ENCODE assay signal across 8 cellular contexts in the genomic region with DNA sequence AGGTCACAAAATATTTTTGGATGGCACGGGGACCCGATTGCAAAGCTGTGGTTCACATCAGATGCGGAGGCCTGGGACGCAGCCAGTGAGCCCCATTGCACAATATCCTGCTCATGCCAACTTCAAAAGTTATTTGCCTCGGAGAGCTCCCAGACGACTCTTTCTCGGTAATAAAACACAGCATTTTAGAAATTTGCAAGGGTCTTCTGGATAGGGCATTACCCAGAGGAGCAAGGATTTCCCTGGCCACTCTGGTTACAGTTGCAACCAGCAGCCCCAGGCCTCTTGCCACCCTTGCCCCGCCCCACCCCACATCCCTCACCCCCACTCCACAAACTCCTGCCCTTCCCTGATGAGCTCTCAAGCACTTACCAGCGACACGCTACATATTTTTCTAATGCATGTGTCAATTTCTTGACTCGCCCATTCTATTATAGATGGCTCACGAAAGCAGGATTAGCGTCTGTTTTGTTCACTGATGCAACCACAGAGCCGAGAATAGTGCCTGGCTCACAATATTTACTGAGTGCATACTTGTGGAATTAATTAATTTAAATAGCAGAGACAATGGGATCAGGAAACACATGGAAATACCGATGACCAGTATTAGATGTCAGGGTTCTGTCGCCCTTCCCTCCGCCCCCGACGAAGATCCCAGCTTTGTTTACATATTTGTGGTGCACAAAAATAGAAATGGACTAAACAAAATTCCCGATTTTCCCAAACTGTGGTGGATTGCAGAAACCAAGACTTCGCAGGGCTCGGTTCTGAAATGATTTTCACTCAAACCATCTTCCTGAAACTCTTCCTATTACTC.
A peak's percentile ranks its signal among the peaks of the same experiment; 100 is the strongest.
DNase-seq lines count a peak whose midpoint lies in the region; TF ChIP-seq lines count a peak whose summit lies in the region.

No MANE protein-coding gene starts in this region.

- peaks cover 5% of the 10 kb centered on the region for H3K36me3 Mint-ChIP-seq in activated CD4-positive, alpha-beta memory T cell treated with anti-CD3 and anti-CD28 coated beads, Interleukin-2, amount 10 ng/mL, durations not matched to agents 7 days and 5 days (ENCODE audit: low read depth)
- peaks cover 1% of the 10 kb centered on the region for H3K36me3 Mint-ChIP-seq in mesothelial cell of epicardium

- H3K9me3 Mint-ChIP-seq in activated CD4-positive, alpha-beta memory T cell treated with anti-CD3 and anti-CD28 coated beads, Interleukin-2, amount 10 ng/mL, durations not matched to agents 7 days and 5 days, result no peaks in the 10 kb centered on the region
- peaks cover 3% of the 10 kb centered on the region for H3K9me3 Mint-ChIP-seq in mesothelial cell of epicardium

- no peaks in the 10 kb centered on the region for H3K27me3 ChIP-seq in skeletal muscle tissue (ENCODE audit: control insufficient read depth in 3 of 3, insufficient read depth in 3 of 3, low read length in 3 of 3)

- H3K27me3 Mint-ChIP-seq in activated CD4-positive, alpha-beta memory T cell treated with anti-CD3 and anti-CD28 coated beads, Interleukin-2, amount 10 ng/mL, durations not matched to agents 7 days and 5 days, result no peaks in the 10 kb centered on the region
- H3K27me3 Mint-ChIP-seq in mesothelial cell of epicardium (ENCODE audit: low read depth), result no peaks in the 10 kb centered on the region

- no peaks in the 10 kb centered on the region for H3K9me3 ChIP-seq in skeletal muscle tissue (ENCODE audit: control insufficient read depth in 3 of 3, low read length in 3 of 3)

- H3K4me1 Mint-ChIP-seq in activated CD4-positive, alpha-beta memory T cell treated with anti-CD3 and anti-CD28 coated beads, Interleukin-2, amount 10 ng/mL, durations not matched to agents 7 days and 5 days, result peaks cover 4% of the 10 kb centered on the region
- peaks cover 12% of the 10 kb centered on the region for H3K4me1 Mint-ChIP-seq in mesothelial cell of epicardium

- POLR2A ChIA-PET in activated CD4-positive, alpha-beta memory T cell treated with anti-CD3 and anti-CD28 coated beads, Interleukin-2, amount 10 ng/mL, durations not matched to agents 7 days and 5 days (lab: Charles Lee), result no interaction called here

- H3K27ac Mint-ChIP-seq in activated CD4-positive, alpha-beta memory T cell treated with anti-CD3 and anti-CD28 coated beads, Interleukin-2, amount 10 ng/mL, durations not matched to agents 7 days and 5 days, result no peak overlapping the region
- H3K27ac Mint-ChIP-seq in mesothelial cell of epicardium, result no peak overlapping the region

- CTCF ChIA-PET in activated CD4-positive, alpha-beta memory T cell treated with anti-CD3 and anti-CD28 coated beads, Interleukin-2, amount 10 ng/mL, durations not matched to agents 7 days and 5 days (lab: Charles Lee), result no interaction called here

- peak overlapping the region; percentile 9 for H3K4me3 ChIP-seq in fibroblast of villous mesenchyme (ENCODE audit: low read depth, low read length)
- peak overlapping the region; percentile 60 to 68 (median 66) for H3K4me3 ChIP-seq in skeletal muscle tissue (ENCODE audit: low read length in 3 of 3)

- H3K4me3 Mint-ChIP-seq in activated CD4-positive, alpha-beta memory T cell treated with anti-CD3 and anti-CD28 coated beads, Interleukin-2, amount 10 ng/mL, durations not matched to agents 7 days and 5 days, result no peak overlapping the region
- H3K4me3 Mint-ChIP-seq in mesothelial cell of epicardium, result no peak overlapping the region

- peak overlapping the region; percentile 95 for H3K27ac ChIP-seq in skeletal muscle tissue (ENCODE audit: low read depth, low read length)

- TF ChIP-seq CTCF in fibroblast of villous mesenchyme (IDR thresholded peaks at IDR 0.05; ENCODE audit: insufficient read depth, low read depth, low read length), result no peak
- TF ChIP-seq CTCF in mesothelial cell of epicardium (IDR thresholded peaks at IDR 0.05; ENCODE audit: unreplicated experiment), result no peak

- H3K4me1 ChIP-seq in skeletal muscle tissue (ENCODE audit: control insufficient read depth in 3 of 3, insufficient read depth in 3 of 3, low read length in 3 of 3), result peaks cover 18 to 33% (median 31%) of the 10 kb centered on the region in 3 donors

- H3K36me3 ChIP-seq in skeletal muscle tissue (ENCODE audit: control insufficient read depth in 3 of 3, insufficient read depth in 3 of 3, low read length in 3 of 3), result no peaks in the 10 kb centered on the region

- DNase-seq in HPDE6-E6E7 (ENCODE audit: extremely low spot score) (peak; percentile 41), SHP77 (lab: John Stamatoyannopoulos, UW) (peak; percentile 80 to 86), fibroblast of villous mesenchyme (ENCODE audit: low read depth) (peak; percentile 94), mesothelial cell of epicardium (ENCODE audit: low spot score in 2 of 2, unreplicated experiment in 2 of 2) (no peak)
- DNase-seq in activated CD4-positive, alpha-beta memory T cell treated with anti-CD3 and anti-CD28 coated beads, Interleukin-2, amount 10 ng/mL, durations not matched to agents 7 days and 5 days, result no peak
- DNase-seq in stimulated activated naive CD4-positive, alpha-beta T cell (lab: John Stamatoyannopoulos, UW), result no peak
- DNase-seq in activated CD8-positive, alpha-beta memory T cell treated with anti-CD3 and anti-CD28 coated beads for 24 hours, result no peak

- H3K9ac ChIP-seq in skeletal muscle tissue (ENCODE audit: low read depth in 1 of 3, low read length in 3 of 3), result peak overlapping the region; percentile 68 to 75 (median 75)

Comparison
In these comparisons a context has a peak if more than half of its experiments do, and no peak if none do; other contexts are left out.
1. DNase-seq: peak in HPDE6-E6E7 (single experiment), SHP77 (2 of 2) and fibroblast of villous mesenchyme (single experiment); none in activated CD4-positive, alpha-beta memory T cell treated with anti-CD3 and anti-CD28 coated beads, Interleukin-2, amount 10 ng/mL, durations not matched to agents 7 days and 5 days (single experiment), mesothelial cell of epicardium (0 of 2), stimulated activated naive CD4-positive, alpha-beta T cell (0 of 6) and activated CD8-positive, alpha-beta memory T cell treated with anti-CD3 and anti-CD28 coated beads for 24 hours (single experiment).